20 cellular contexts compared by ENCODE assay signal in the genomic region with DNA sequence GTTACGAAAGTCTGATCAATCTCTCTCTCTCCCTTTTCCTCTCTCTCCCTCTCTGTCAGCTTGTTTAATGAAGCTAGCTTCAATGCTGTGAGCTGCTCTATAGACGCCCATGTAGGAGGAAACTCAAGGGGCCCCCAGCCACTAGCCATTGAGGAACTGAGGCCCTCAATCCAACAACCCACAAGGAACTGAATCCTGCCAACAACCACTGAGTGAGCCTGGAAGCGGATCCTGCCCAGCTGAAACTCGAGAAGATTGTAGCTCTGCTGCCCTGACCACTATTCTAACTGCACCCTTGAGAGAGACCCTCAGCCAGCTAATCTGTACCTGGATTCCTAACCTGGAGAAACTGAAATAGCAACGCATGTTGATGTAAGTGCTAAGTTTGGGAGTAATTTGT.
"Had no signal": no experiment of that assay in that cellular context is flagged by ENCODE, and none has a peak within 500 bp of the region (broad histone marks: within the 10 kb centered on the region; RNA-seq: fewer than 3 reads in every experiment).

No MANE protein-coding gene starts in this region.

- H3K36me3 ChIP-seq: esophagus muscularis mucosa, left ventricle myocardium inferior, neutrophil, spleen, tibial nerve had no signal

- H3K4me3 Mint-ChIP-seq: activated CD4-positive, alpha-beta T cell treated with anti-CD3 and anti-CD28 coated beads, Interleukin-2, amount 10 ng/mL, durations not matched to agents 7 days and 5 days; activated CD8-positive, alpha-beta memory T cell treated with anti-CD3 and anti-CD28 coated beads, Interleukin-2, amount 10 ng/mL, durations not matched to agents 7 days and 5 days; activated CD8-positive, alpha-beta T cell treated with anti-CD3 and anti-CD28 coated beads, Interleukin-2, amount 10 ng/mL, durations not matched to agents 7 days and 5 days; activated naive CD4-positive, alpha-beta T cell treated with anti-CD3 and anti-CD28 coated beads, Interleukin-2, amount 50 U/mL, for 24 hours; activated naive CD8-positive, alpha-beta T cell treated with anti-CD3 and anti-CD28 coated beads, Interleukin-2, amount 50 U/mL, for 24 hours; endodermal cell; nephron had no signal

- H3K36me3 Mint-ChIP-seq: activated CD8-positive, alpha-beta memory T cell treated with anti-CD3 and anti-CD28 coated beads, Interleukin-2, amount 10 ng/mL, durations not matched to agents 7 days and 5 days; activated naive CD4-positive, alpha-beta T cell treated with anti-CD3 and anti-CD28 coated beads, Interleukin-2, amount 50 U/mL, for 24 hours had no signal

- H3K4me1 Mint-ChIP-seq: activated CD4-positive, alpha-beta T cell treated with anti-CD3 and anti-CD28 coated beads, Interleukin-2, amount 10 ng/mL, durations not matched to agents 7 days and 5 days; activated CD8-positive, alpha-beta memory T cell treated with anti-CD3 and anti-CD28 coated beads, Interleukin-2, amount 10 ng/mL, durations not matched to agents 7 days and 5 days; activated naive CD4-positive, alpha-beta T cell treated with anti-CD3 and anti-CD28 coated beads, Interleukin-2, amount 50 U/mL, for 24 hours; activated naive CD8-positive, alpha-beta T cell treated with anti-CD3 and anti-CD28 coated beads, Interleukin-2, amount 50 U/mL, for 24 hours; nephron had no signal

- H3K27ac Mint-ChIP-seq: activated CD4-positive, alpha-beta T cell treated with anti-CD3 and anti-CD28 coated beads, Interleukin-2, amount 10 ng/mL, durations not matched to agents 7 days and 5 days; activated CD8-positive, alpha-beta memory T cell treated with anti-CD3 and anti-CD28 coated beads, Interleukin-2, amount 10 ng/mL, durations not matched to agents 7 days and 5 days; activated CD8-positive, alpha-beta T cell treated with anti-CD3 and anti-CD28 coated beads, Interleukin-2, amount 10 ng/mL, durations not matched to agents 7 days and 5 days; activated naive CD4-positive, alpha-beta T cell treated with anti-CD3 and anti-CD28 coated beads, Interleukin-2, amount 50 U/mL, for 24 hours; activated naive CD8-positive, alpha-beta T cell treated with anti-CD3 and anti-CD28 coated beads, Interleukin-2, amount 50 U/mL, for 24 hours; activated T-helper 2 cell treated with anti-CD3 and anti-CD28 coated beads, Interferon-gamma antibody, Interleukin-2, Interleukin-4, amounts not matched to agents 10 μg/mL and 5 μg/mL and 100 μg/mL, durations not matched to agents 14 hours and 24 hours and 36 hours; endodermal cell; nephron; progenitor cell of endocrine pancreas had no signal

- DNase-seq: activated CD4-positive, alpha-beta T cell treated with anti-CD3 and anti-CD28 coated beads for 1 hour; activated CD4-positive, alpha-beta T cell treated with anti-CD3 and anti-CD28 coated beads, Interleukin-2, amount 10 ng/mL, durations not matched to agents 7 days and 5 days; activated CD8-positive, alpha-beta memory T cell treated with anti-CD3 and anti-CD28 coated beads, Interleukin-2, amount 10 ng/mL, durations not matched to agents 7 days and 5 days; activated CD8-positive, alpha-beta T cell treated with anti-CD3 and anti-CD28 coated beads, Interleukin-2, amount 10 ng/mL, durations not matched to agents 7 days and 5 days; activated naive CD8-positive, alpha-beta T cell treated with anti-CD3 and anti-CD28 coated beads, Interleukin-2, amount 50 U/mL, for 24 hours; activated T-cell treated with anti-CD3 and anti-CD28 coated beads, Interleukin-2, amount 50 U/mL, for 48 hours; central memory CD4-positive, alpha-beta T cell; endodermal cell; foreskin keratinocyte; left ventricle myocardium inferior; spleen; stimulated activated naive CD4-positive, alpha-beta T cell treated with Interleukin-2 at 50 U/mL for 16 hours had no signal

- H3K4me3 ChIP-seq: esophagus muscularis mucosa, left ventricle myocardium inferior, lung, spleen, tibial nerve had no signal

- H3K27ac ChIP-seq: esophagus muscularis mucosa, foreskin keratinocyte, left ventricle myocardium inferior, neutrophil, spleen, tibial nerve had no signal

- H3K27me3 Mint-ChIP-seq: activated CD4-positive, alpha-beta T cell treated with anti-CD3 and anti-CD28 coated beads, Interleukin-2, amount 10 ng/mL, durations not matched to agents 7 days and 5 days; activated CD8-positive, alpha-beta memory T cell treated with anti-CD3 and anti-CD28 coated beads, Interleukin-2, amount 10 ng/mL, durations not matched to agents 7 days and 5 days had no signal

- H3K27me3 ChIP-seq: esophagus muscularis mucosa, foreskin keratinocyte, neutrophil, spleen, tibial nerve had no signal

- H3K9me3 Mint-ChIP-seq: activated CD4-positive, alpha-beta T cell treated with anti-CD3 and anti-CD28 coated beads, Interleukin-2, amount 10 ng/mL, durations not matched to agents 7 days and 5 days; activated naive CD4-positive, alpha-beta T cell treated with anti-CD3 and anti-CD28 coated beads, Interleukin-2, amount 50 U/mL, for 24 hours; activated naive CD8-positive, alpha-beta T cell treated with anti-CD3 and anti-CD28 coated beads, Interleukin-2, amount 50 U/mL, for 24 hours; activated T-helper 2 cell treated with anti-CD3 and anti-CD28 coated beads, Interferon-gamma antibody, Interleukin-2, Interleukin-4, amounts not matched to agents 10 μg/mL and 5 μg/mL and 100 μg/mL, durations not matched to agents 14 hours and 24 hours and 36 hours; nephron had no signal

- ATAC-seq: activated CD8-positive, alpha-beta memory T cell treated with anti-CD3 and anti-CD28 coated beads, Interleukin-2, amount 10 ng/mL, durations not matched to agents 7 days and 5 days; activated CD8-positive, alpha-beta T cell treated with anti-CD3 and anti-CD28 coated beads, Interleukin-2, amount 10 ng/mL, durations not matched to agents 7 days and 5 days; activated naive CD8-positive, alpha-beta T cell treated with anti-CD3 and anti-CD28 coated beads, Interleukin-2, amount 50 U/mL, for 24 hours; foreskin keratinocyte had no signal

- H3K4me1 ChIP-seq: esophagus muscularis mucosa, foreskin keratinocyte, left ventricle myocardium inferior, spleen, tibial nerve had no signal
